In the genomic region with DNA sequence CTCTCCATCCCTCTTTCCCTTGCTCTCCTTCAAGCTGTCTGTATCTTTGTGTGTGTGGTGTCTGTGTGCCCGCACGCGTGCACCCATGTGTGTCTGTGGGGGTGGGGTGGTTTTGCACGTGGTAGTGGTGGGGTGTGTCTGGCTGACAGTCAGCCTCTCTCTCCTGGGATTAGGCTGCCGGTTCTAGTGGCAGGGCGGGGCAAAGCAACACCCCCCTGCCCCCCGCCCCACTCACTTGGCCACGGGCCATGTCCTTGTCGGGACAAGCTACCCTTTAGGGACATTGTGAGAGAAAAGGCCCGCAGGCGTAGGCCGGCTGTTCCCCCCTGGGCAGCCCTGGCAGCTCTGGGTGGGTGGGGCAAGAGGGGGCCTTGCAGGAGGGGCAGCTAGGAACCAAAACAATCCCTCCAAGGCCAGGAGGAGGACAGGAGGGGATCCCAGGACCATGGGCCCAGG, we compare ENCODE assay signal across 25 cellular contexts.
DNase-seq lines count a peak whose midpoint lies in the region; ATAC-seq, FAIRE-seq and TF ChIP-seq lines count a peak whose summit lies in the region.
"Had no signal": no experiment of that assay in that cellular context is flagged by ENCODE, and none has a peak within 500 bp of the region (broad histone marks: within the 10 kb centered on the region; RNA-seq: fewer than 3 reads in every experiment).

No MANE protein-coding gene starts in this region.

- no peaks in the 10 kb centered on the region for H4K20me1 ChIP-seq in PC-3 (ENCODE audit: low read length)

- H3K4me3 ChIP-seq in PC-3 (ENCODE audit: low read length), result no peak overlapping the region

- POLR2A ChIA-PET in PC-3 (lab: Charles Lee; ENCODE audit: unreplicated experiment), result no interaction called here

- H3K4me2 ChIP-seq in PC-3 (ENCODE audit: low read length), result no peak overlapping the region

- no peaks in the 10 kb centered on the region for H3K4me1 Mint-ChIP-seq in activated CD4-positive, alpha-beta T cell treated with anti-CD3 and anti-CD28 coated beads, Interleukin-2, amount 10 ng/mL, durations not matched to agents 24 days and 14 days

- FAIRE-seq in urothelium cell line (lab: Jason Lieb, UNC), result peak; percentile 37
- FAIRE-seq: D721Med, GM19239, H54 had no signal

- no peaks in the 10 kb centered on the region for H3F3A ChIP-seq in PC-3 (ENCODE audit: low read length, unreplicated experiment)

- no peaks in the 10 kb centered on the region for H3K27me3 Mint-ChIP-seq in activated CD4-positive, alpha-beta T cell treated with anti-CD3 and anti-CD28 coated beads, Interleukin-2, amount 10 ng/mL, durations not matched to agents 24 days and 14 days

- no peak overlapping the region for H3K9ac ChIP-seq in PC-3 (ENCODE audit: low read length)

- H3K27ac ChIP-seq in PC-3 (ENCODE audit: low read length), result no peak overlapping the region

- no peaks in the 10 kb centered on the region for H3K4me1 ChIP-seq in PC-3 (ENCODE audit: insufficient read depth, low read length)

- no peak for TF ChIP-seq CTCF in PC-3 (conservative IDR thresholded peaks at IDR 0.05; ENCODE audit: low read depth, low read length)

- peaks cover 3% of the 10 kb centered on the region for H3K9me3 Mint-ChIP-seq in activated CD4-positive, alpha-beta T cell treated with anti-CD3 and anti-CD28 coated beads, Interleukin-2, amount 10 ng/mL, durations not matched to agents 24 days and 14 days

- H3K9me3 ChIP-seq in PC-3 (ENCODE audit: low read length), result no peaks in the 10 kb centered on the region

- no peak overlapping the region for H2AFZ ChIP-seq in PC-3 (ENCODE audit: low read length)

- CTCF ChIA-PET in PC-3 (lab: Charles Lee), result no interaction called here

- H3K36me3 Mint-ChIP-seq in activated CD4-positive, alpha-beta T cell treated with anti-CD3 and anti-CD28 coated beads, Interleukin-2, amount 10 ng/mL, durations not matched to agents 24 days and 14 days (ENCODE audit: low read depth), result no peaks in the 10 kb centered on the region

- no peaks in the 10 kb centered on the region for H3K79me2 ChIP-seq in PC-3 (ENCODE audit: low read length)

- H3K27ac Mint-ChIP-seq in activated CD4-positive, alpha-beta T cell treated with anti-CD3 and anti-CD28 coated beads, Interleukin-2, amount 10 ng/mL, durations not matched to agents 24 days and 14 days, result no peak overlapping the region
- H3K27ac Mint-ChIP-seq: HFFc6 had no signal

- no peaks in the 10 kb centered on the region for H3K27me3 ChIP-seq in PC-3 (ENCODE audit: low read length)

- no TSS peak for BruUV-seq in PC-3 (replicated peaks; lab: Mats Ljungman, UMichigan)

- DNase-seq in activated CD4-positive, alpha-beta T cell treated with anti-CD3 and anti-CD28 coated beads, Interleukin-2, amount 10 ng/mL, durations not matched to agents 24 days and 14 days, result peak; percentile 21
- DNase-seq in activated CD4-positive, alpha-beta T cell treated with anti-CD3 and anti-CD28 coated beads, Interleukin-2, amount 50 U/mL, for 48 hours, result no peak
- DNase-seq in NCI-H345 (lab: John Stamatoyannopoulos, UW) (peak; percentile 83), mesenteric fat pad (ENCODE audit: low spot score) (peak; percentile 64), urothelium cell line (ENCODE audit: low spot score) (no peak), PC-3 (no peak), GF-D8 (lab: John Stamatoyannopoulos, UW) (no peak)
- DNase-seq: 8988T, DMS53, GDM1, HFFc6, KG1, NCI-H1092, NCI-H1436 treated with DMSO at 0.1 percent for 48 hours, NCI-H2029, NCI-H2171, NCI-H446 treated with DMSO at 0.1 percent for 48 hours, NCI-H526 treated with DMSO at 0.1 percent for 48 hours, OCI-M1, Right ventricle myocardium superior, SW 1271 had no signal

- ATAC-seq in GM19455 (IDR thresholded peaks at IDR 0.05; ENCODE audit: unreplicated experiment) (no peak), PC-3 (no peak)

- no peak overlapping the region for H3K4me3 Mint-ChIP-seq in activated CD4-positive, alpha-beta T cell treated with anti-CD3 and anti-CD28 coated beads, Interleukin-2, amount 10 ng/mL, durations not matched to agents 24 days and 14 days
- H3K4me3 Mint-ChIP-seq: HFFc6 had no signal

- H3K36me3 ChIP-seq in PC-3 (ENCODE audit: low read depth, low read length), result no peaks in the 10 kb centered on the region

- H3K9me2 ChIP-seq in PC-3 (replicated peaks; ENCODE audit: low read length), result no peaks in the 10 kb centered on the region

- intact Hi-C loops in activated CD4-positive, alpha-beta T cell treated with anti-CD3 and anti-CD28 coated beads, Interleukin-2, amount 10 ng/mL, durations not matched to agents 24 days and 14 days (cut with micrococcal nuclease), result no loop called here
- intact Hi-C loops in PC-3 (cut with micrococcal nuclease), result no loop called here

Comparison
In these comparisons a context has a peak if more than half of its experiments do, and no peak if none do; other contexts are left out.
1. DNase-seq: peak in activated CD4-positive, alpha-beta T cell treated with anti-CD3 and anti-CD28 coated beads, Interleukin-2, amount 10 ng/mL, durations not matched to agents 24 days and 14 days (single experiment), NCI-H345 (single experiment) and mesenteric fat pad (single experiment); none in activated CD4-positive, alpha-beta T cell treated with anti-CD3 and anti-CD28 coated beads, Interleukin-2, amount 50 U/mL, for 48 hours (0 of 2), urothelium cell line (single experiment), PC-3 (single experiment) and GF-D8 (single experiment).